In the genomic region with DNA sequence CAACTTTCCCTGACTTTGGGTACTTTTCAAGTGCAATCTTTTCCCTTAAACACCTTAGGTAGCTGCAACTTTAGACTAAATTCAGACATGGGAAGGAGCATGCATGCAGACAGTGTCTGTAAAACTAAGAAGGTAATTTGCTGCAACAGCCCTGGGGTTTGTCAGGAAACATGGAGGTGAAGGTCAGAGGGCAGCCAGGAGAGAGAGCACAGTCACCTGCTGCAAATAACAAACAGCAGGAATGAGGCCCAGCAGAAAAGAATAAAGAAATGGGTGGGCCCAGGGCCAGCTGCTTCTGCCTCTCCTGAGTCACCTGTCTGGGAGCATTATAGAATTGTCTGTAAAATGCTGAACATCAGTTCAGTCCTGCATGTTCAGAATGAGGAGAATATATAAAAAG, we compare ENCODE assay signal across 1 cellular context.
TF ChIP-seq lines count a peak whose summit lies in the region.

No MANE protein-coding gene starts in this region.

TF ChIP-seq in HepG2, 621 proteins besides CTCF, POLR2A, EP300 and RAD21 (continued from another document):
- no peak for TF ChIP-seq ZNF83 (CRISPR knock-in tag; IDR thresholded peaks at IDR 0.05; ENCODE audit: borderline replicate concordance)
- no peak for TF ChIP-seq FOXK2 (IDR thresholded peaks at IDR 0.05)
- no peak for TF ChIP-seq ZNF616 (CRISPR knock-in tag; IDR thresholded peaks at IDR 0.05; ENCODE audit: low read depth)
- TF ChIP-seq DMAP1 (CRISPR knock-in tag; IDR thresholded peaks at IDR 0.05): no peak
- TF ChIP-seq NR2F1 (CRISPR knock-in tag; IDR thresholded peaks at IDR 0.05): peak; percentile 68 to 71
- TF ChIP-seq ETV5 (CRISPR knock-in tag; IDR thresholded peaks at IDR 0.05; ENCODE audit: borderline replicate concordance): no peak
- no peak for TF ChIP-seq EHMT2 (IDR thresholded peaks at IDR 0.05; ENCODE audit: borderline replicate concordance, low read depth, low read length)
- TF ChIP-seq AGO1 (IDR thresholded peaks at IDR 0.05; ENCODE audit: low read depth, low read length, poor library complexity, severe bottlenecking): no peak
- TF ChIP-seq ZNF343 (CRISPR knock-in tag; IDR thresholded peaks at IDR 0.05): no peak
- no peak for TF ChIP-seq TARDBP (CRISPR knock-in tag; IDR thresholded peaks at IDR 0.05)
- no peak for TF ChIP-seq ZFP36L2 (CRISPR knock-in tag; IDR thresholded peaks at IDR 0.05)
- TF ChIP-seq IKZF1 (IDR thresholded peaks at IDR 0.05): no peak
- no peak for TF ChIP-seq SOX13 (IDR thresholded peaks at IDR 0.05)
- 0 out of 4 replicates have a peak, but pooled peaks of 1 of the 2 experiments have one; percentile 20 for TF ChIP-seq SOX13 (CRISPR knock-in tag; conservative IDR thresholded peaks at IDR 0.05 in 1 of 2, IDR thresholded peaks at IDR 0.05 in 1 of 2)
- TF ChIP-seq, protein P1, sequence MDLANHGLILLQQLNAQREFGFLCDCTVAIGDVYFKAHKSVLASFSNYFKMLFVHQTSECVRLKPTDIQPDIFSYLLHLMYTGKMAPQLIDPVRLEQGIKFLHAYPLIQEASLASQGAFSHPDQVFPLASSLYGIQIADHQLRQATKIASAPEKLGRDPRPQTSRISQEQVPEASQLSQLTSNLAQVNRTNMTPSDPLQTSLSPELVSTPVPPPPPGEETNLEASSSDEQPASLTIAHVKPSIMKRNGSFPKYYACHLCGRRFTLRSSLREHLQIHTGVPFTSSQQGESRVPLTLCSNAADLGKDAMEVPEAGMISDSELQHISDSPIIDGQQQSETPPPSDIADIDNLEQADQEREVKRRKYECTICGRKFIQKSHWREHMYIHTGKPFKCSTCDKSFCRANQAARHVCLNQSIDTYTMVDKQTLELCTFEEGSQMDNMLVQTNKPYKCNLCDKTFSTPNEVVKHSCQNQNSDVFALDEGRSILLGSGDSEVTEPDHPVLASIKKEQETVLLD (CRISPR knock-in tag; IDR thresholded peaks at IDR 0.05; ENCODE audit: low read depth): no peak
- 0 out of 2 replicates have a peak, but pooled peaks have one; percentile 5 for TF ChIP-seq HNF4A (CRISPR knock-in tag; IDR thresholded peaks at IDR 0.05)
- no peak for TF ChIP-seq ZNF251 (CRISPR knock-in tag; IDR thresholded peaks at IDR 0.05)
- TF ChIP-seq FOSL2 (CRISPR knock-in tag; IDR thresholded peaks at IDR 0.05): 0 out of 2 replicates have a peak, but pooled peaks have one; percentile 6
- TF ChIP-seq SOX5 (CRISPR knock-in tag; IDR thresholded peaks at IDR 0.05; ENCODE audit: borderline replicate concordance): peak; percentile 31; the same call in 1 of the 2 replicates
- TF ChIP-seq RORA (CRISPR knock-in tag; IDR thresholded peaks at IDR 0.05): no peak
- TF ChIP-seq, protein P2, sequence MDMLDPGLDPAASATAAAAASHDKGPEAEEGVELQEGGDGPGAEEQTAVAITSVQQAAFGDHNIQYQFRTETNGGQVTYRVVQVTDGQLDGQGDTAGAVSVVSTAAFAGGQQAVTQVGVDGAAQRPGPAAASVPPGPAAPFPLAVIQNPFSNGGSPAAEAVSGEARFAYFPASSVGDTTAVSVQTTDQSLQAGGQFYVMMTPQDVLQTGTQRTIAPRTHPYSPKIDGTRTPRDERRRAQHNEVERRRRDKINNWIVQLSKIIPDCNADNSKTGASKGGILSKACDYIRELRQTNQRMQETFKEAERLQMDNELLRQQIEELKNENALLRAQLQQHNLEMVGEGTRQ (IDR thresholded peaks at IDR 0.05; ENCODE audit: low read depth, low read length): no peak
- TF ChIP-seq, protein P2 (CRISPR knock-in tag; IDR thresholded peaks at IDR 0.05; ENCODE audit: borderline replicate concordance): no peak
- TF ChIP-seq, protein P3, sequence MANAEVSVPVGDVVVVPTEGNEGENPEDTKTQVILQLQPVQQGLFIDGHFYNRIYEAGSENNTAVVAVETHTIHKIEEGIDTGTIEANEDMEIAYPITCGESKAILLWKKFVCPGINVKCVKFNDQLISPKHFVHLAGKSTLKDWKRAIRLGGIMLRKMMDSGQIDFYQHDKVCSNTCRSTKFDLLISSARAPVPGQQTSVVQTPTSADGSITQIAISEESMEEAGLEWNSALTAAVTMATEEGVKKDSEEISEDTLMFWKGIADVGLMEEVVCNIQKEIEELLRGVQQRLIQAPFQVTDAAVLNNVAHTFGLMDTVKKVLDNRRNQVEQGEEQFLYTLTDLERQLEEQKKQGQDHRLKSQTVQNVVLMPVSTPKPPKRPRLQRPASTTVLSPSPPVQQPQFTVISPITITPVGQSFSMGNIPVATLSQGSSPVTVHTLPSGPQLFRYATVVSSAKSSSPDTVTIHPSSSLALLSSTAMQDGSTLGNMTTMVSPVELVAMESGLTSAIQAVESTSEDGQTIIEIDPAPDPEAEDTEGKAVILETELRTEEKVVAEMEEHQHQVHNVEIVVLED (CRISPR knock-in tag; IDR thresholded peaks at IDR 0.05; ENCODE audit: borderline replicate concordance): no peak
